ENCODE assay signal across 1 cellular context in the genomic region with DNA sequence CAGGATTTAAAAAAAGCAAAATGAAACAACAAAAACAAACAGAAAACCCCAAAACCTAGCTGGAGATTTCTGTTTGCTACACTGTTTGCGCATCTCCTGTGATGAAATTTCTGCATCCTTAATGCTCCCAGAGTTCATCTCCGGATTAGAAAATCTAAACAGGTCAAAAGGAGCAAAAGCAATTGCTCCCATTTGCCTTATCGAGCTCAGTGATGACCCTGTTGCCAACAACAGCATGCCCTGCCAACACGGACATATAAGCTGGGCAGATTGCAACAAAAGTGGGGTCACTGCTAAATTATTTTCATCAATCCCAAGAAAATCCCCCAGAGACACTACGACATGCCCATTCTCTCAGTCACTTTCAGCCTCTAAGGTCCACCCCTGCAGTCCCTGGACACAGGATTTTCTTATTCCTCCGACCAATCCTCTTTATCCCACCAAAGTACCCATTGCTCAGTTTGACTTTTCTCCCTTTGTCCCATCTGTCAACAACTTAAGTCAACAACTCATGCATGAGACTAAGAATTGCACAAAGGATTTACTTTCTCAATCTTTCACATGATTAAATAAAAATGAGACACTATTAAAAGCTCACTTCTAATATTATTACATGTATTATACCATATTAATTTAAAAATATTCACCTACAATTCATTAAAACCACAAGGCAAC.
TF ChIP-seq lines count a peak whose summit lies in the region.

No MANE protein-coding gene starts in this region.

TF ChIP-seq in liver, 16 proteins besides CTCF, POLR2A, EP300 and RAD21:
- TF ChIP-seq RXRA (IDR thresholded peaks at IDR 0.05) = peak; percentile 17 to 57
- TF ChIP-seq HNF4A (conservative IDR thresholded peaks at IDR 0.05) = peak; percentile 26 to 45
- no peak for TF ChIP-seq TAF1 (conservative IDR thresholded peaks at IDR 0.05)
- TF ChIP-seq FOXA2 (IDR thresholded peaks at IDR 0.05) = peak; percentile 90
- TF ChIP-seq HNF4G (IDR thresholded peaks at IDR 0.05) = no peak
- TF ChIP-seq, protein P1, sequence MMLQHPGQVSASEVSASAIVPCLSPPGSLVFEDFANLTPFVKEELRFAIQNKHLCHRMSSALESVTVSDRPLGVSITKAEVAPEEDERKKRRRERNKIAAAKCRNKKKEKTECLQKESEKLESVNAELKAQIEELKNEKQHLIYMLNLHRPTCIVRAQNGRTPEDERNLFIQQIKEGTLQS (IDR thresholded peaks at IDR 0.05) = no peak
- peak; percentile 93 for TF ChIP-seq FOXA1 (IDR thresholded peaks at IDR 0.05)
- no peak for TF ChIP-seq SP1 (IDR thresholded peaks at IDR 0.05)
- peak; percentile 30 for TF ChIP-seq YY1 (IDR thresholded peaks at IDR 0.05)
